1 cellular context compared by ENCODE assay signal in the genomic region with DNA sequence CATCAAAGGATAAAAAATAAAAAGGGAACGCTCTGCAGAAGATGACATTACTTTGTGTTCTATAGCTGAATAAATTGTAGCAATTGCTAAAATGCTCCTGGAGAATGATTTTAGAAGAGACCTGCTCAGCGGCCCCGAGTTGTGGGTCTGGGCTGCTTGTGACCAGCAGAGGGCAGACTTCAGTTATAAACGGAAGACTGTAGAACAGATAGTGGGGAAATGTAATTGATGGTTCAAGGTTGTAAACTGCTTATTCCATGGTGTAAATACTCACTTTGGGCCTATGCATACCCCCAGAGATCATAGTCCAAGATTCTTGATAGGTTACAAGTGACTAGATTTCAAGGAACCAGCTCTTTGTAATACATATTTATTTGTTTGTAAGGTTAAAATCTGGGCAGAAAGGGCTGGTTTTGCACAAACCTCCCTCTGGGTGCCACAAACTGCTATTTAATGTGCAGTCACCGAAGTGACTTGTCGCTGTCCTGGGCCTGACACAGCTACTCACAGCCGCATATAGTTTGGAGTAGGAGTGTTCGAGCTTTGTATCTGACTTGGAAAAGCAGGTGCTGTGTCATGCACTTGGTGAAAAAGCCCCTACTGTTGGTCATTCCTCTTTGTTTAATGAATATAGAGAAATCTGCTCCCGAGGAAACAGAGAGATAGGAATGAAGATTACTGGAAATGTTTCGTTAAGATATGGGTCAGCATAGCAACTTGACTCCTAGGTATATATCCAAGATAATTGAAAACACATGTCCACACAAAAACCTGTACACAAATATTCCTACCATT.
TF ChIP-seq lines count a peak whose summit lies in the region.

No MANE protein-coding gene starts in this region.

TF ChIP-seq in Ishikawa, 13 proteins besides CTCF, POLR2A, EP300 and RAD21:
- TF ChIP-seq FOXM1 (IDR thresholded peaks at IDR 0.05; ENCODE audit: borderline replicate concordance, low read depth), result no peak
- no peak for TF ChIP-seq USF1 (IDR thresholded peaks at IDR 0.05)
- TF ChIP-seq YY1 (IDR thresholded peaks at IDR 0.05; ENCODE audit: low read depth), result no peak
- TF ChIP-seq CREB1 (IDR thresholded peaks at IDR 0.05; ENCODE audit: low read depth), result no peak
- TF ChIP-seq, protein P1, sequence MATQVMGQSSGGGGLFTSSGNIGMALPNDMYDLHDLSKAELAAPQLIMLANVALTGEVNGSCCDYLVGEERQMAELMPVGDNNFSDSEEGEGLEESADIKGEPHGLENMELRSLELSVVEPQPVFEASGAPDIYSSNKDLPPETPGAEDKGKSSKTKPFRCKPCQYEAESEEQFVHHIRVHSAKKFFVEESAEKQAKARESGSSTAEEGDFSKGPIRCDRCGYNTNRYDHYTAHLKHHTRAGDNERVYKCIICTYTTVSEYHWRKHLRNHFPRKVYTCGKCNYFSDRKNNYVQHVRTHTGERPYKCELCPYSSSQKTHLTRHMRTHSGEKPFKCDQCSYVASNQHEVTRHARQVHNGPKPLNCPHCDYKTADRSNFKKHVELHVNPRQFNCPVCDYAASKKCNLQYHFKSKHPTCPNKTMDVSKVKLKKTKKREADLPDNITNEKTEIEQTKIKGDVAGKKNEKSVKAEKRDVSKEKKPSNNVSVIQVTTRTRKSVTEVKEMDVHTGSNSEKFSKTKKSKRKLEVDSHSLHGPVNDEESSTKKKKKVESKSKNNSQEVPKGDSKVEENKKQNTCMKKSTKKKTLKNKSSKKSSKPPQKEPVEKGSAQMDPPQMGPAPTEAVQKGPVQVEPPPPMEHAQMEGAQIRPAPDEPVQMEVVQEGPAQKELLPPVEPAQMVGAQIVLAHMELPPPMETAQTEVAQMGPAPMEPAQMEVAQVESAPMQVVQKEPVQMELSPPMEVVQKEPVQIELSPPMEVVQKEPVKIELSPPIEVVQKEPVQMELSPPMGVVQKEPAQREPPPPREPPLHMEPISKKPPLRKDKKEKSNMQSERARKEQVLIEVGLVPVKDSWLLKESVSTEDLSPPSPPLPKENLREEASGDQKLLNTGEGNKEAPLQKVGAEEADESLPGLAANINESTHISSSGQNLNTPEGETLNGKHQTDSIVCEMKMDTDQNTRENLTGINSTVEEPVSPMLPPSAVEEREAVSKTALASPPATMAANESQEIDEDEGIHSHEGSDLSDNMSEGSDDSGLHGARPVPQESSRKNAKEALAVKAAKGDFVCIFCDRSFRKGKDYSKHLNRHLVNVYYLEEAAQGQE (IDR thresholded peaks at IDR 0.05; ENCODE audit: low read depth), result no peak
- no peak for TF ChIP-seq EGR1 (IDR thresholded peaks at IDR 0.05)
- no peak for TF ChIP-seq ZBTB7A (IDR thresholded peaks at IDR 0.05; ENCODE audit: low read depth)
- TF ChIP-seq TCF12 (IDR thresholded peaks at IDR 0.05; ENCODE audit: low read depth), result no peak
- TF ChIP-seq MAX (IDR thresholded peaks at IDR 0.05), result no peak
